Comparison of ENCODE assay signal across 9 cellular contexts in genomic region chr3:53842436-53843194, GRCh38. TPM values are rescaled to one million over a fixed set of nuclear protein-coding genes. Genes with fewer than 3 reads are reported as not detected.
DNase-seq lines count a peak whose midpoint lies in the region; ATAC-seq and TF ChIP-seq lines count a peak whose summit lies in the region.
"Had no signal": no experiment of that assay in that cellular context is flagged by ENCODE, and none has a peak within 500 bp of the region (broad histone marks: within the 10 kb centered on the region; RNA-seq: fewer than 3 reads in every experiment).

No MANE protein-coding gene starts in this region.

- no peak overlapping the region for H2AK5ac ChIP-seq in mesendoderm (ENCODE audit: low read length)

- H3K9me3 ChIP-seq in colonic mucosa = no peaks in the 10 kb centered on the region
- no peaks in the 10 kb centered on the region for H3K9me3 ChIP-seq in psoas muscle

- H3K27me3 ChIP-seq in colonic mucosa (no peaks in the 10 kb centered on the region), mesendoderm (ENCODE audit: insufficient read depth, low read length, poor library complexity) (peaks cover 3% of the 10 kb centered on the region), psoas muscle (ENCODE audit: insufficient read depth in 3 of 3, low read length in 2 of 3) (no peaks in the 10 kb centered on the region)

- H3K9ac ChIP-seq in colonic mucosa (ENCODE audit: low read depth in 2 of 2, low read length in 2 of 2) (peak overlapping the region in 1 of 2 donors; percentile 68), mesendoderm (ENCODE audit: low read length) (no peak overlapping the region)

- no peak for TF ChIP-seq POLR2A in erythroblast (IDR thresholded peaks at IDR 0.05; ENCODE audit: low read length)

- H4K5ac ChIP-seq in mesendoderm (ENCODE audit: low read length) = no peak overlapping the region

- H3K27ac ChIP-seq in C4-2B (peak overlapping the region; percentile 94), colonic mucosa (peak overlapping the region; percentile 92), mesendoderm (ENCODE audit: low read depth, low read length) (no peak overlapping the region), psoas muscle (no peak overlapping the region)

- WGBS in mesendoderm (ENCODE audit: extremely low coverage, insufficient coverage, low lambda C conversion rate) = no CpG with 5 or more reads among the region's 12 CpGs
- 38 to 53% (median 47%) methylated on average over 12 of the region's 12 CpGs for WGBS in psoas muscle, 3 donors

- H3K79me1 ChIP-seq in mesendoderm (ENCODE audit: low read length) = no peaks in the 10 kb centered on the region

- no peak overlapping the region for H3K4me2 ChIP-seq in mesendoderm (ENCODE audit: low read length)

- no peak overlapping the region for H4K8ac ChIP-seq in mesendoderm (ENCODE audit: low read depth, low read length)

- no peak for ATAC-seq in psoas muscle

- H3K18ac ChIP-seq in mesendoderm (ENCODE audit: low read length) = no peak overlapping the region

- no peak overlapping the region for H2BK120ac ChIP-seq in mesendoderm (ENCODE audit: low read depth, low read length)

- H3K4me3 ChIP-seq in colonic mucosa = no peak overlapping the region
- H3K4me3 ChIP-seq in mesendoderm (ENCODE audit: low read length) = no peak overlapping the region
- no peak overlapping the region for H3K4me3 ChIP-seq in psoas muscle

- H3K4me1 ChIP-seq in colonic mucosa = peaks cover 8% of the 10 kb centered on the region
- H3K4me1 ChIP-seq in mesendoderm (ENCODE audit: control insufficient read depth, low read depth, low read length) = peaks cover 10% of the 10 kb centered on the region
- H3K4me1 ChIP-seq in psoas muscle = peaks cover 4% of the 10 kb centered on the region

- H3K4ac ChIP-seq in mesendoderm (ENCODE audit: low read depth, low read length) = no peak overlapping the region

- H3K36me3 ChIP-seq in colonic mucosa (no peaks in the 10 kb centered on the region), mesendoderm (ENCODE audit: control insufficient read depth, insufficient read depth, low read length) (no peaks in the 10 kb centered on the region), psoas muscle (ENCODE audit: insufficient read depth in 1 of 2, low read depth in 1 of 2) (peaks cover 0 to 5% of the 10 kb centered on the region in 2 donors)

- H2BK15ac ChIP-seq in mesendoderm (replicated peaks; ENCODE audit: low read depth) = no peak overlapping the region

- H2BK5ac ChIP-seq in mesendoderm (ENCODE audit: low read length) = no peak overlapping the region

- no peak overlapping the region for H3K56ac ChIP-seq in mesendoderm (ENCODE audit: low read length)

- intact Hi-C loops in colonic mucosa (cut with DNase I) = no loop called here
- intact Hi-C loops in psoas muscle (cut with DNase I) = no loop called here

- TF ChIP-seq CTCF in C4-2B (conservative IDR thresholded peaks at IDR 0.05) = peak; percentile 31
- TF ChIP-seq CTCF in colonic mucosa (IDR thresholded peaks at IDR 0.05) = peak; percentile 24
- no peak for TF ChIP-seq CTCF in psoas muscle (IDR thresholded peaks at IDR 0.05)

- peak; percentile 75 for DNase-seq in NCI-H1048 (lab: John Stamatoyannopoulos, UW)
- DNase-seq in colonic mucosa = peak; percentile 90
- peak; percentile 60 for DNase-seq in mesendoderm
- no peak for DNase-seq in NCI-H446 treated with DMSO at 0.1 percent for 48 hours (lab: John Stamatoyannopoulos, UW)
- DNase-seq in erythroblast (lab: John Stamatoyannopoulos, UW) = no peak
- no peak for DNase-seq in psoas muscle
- DNase-seq in activated T-cell treated with anti-CD3 and anti-CD28 coated beads for 4 hours = no peak
- DNase-seq: activated B cell treated with CpG ODN at 0.5 μM for 24 hours had no signal

- no peaks in the 10 kb centered on the region for H3K79me2 ChIP-seq in mesendoderm (ENCODE audit: control insufficient read depth, insufficient read depth, low read length)

- no peak overlapping the region for H3K23ac ChIP-seq in mesendoderm (ENCODE audit: low read length)

RNA-seq across cellular contexts. Expression of gene CHDH, which starts 3.6 kb away (rescaled TPM):
- total RNA-seq in colonic mucosa (10 to 100 TPM; 41.5 to 48.6 TPM), psoas muscle (1 to 10 TPM; 1.8 to 6.1 (median 3.5) TPM)
- 2.1 TPM for polyA plus RNA-seq in mesendoderm (2013, experiment 1 of 2)
- polyA plus RNA-seq in mesendoderm (2013, experiment 2 of 2) = 2.1 TPM
- 1 to 10 TPM in 2 of 3 donors, under 1 TPM in 1; 0.29 to 2.0 (median 1.1) TPM for polyA plus RNA-seq in psoas muscle

RNA-seq across cellular contexts. Expression of gene IL17RB, which starts 3.8 kb away (rescaled TPM):
- 10 to 100 TPM; 18.6 to 25.7 TPM for total RNA-seq in colonic mucosa
- polyA plus RNA-seq in mesendoderm (2013, experiment 1 of 2) = 2.6 TPM
- 2.5 TPM for polyA plus RNA-seq in mesendoderm (2013, experiment 2 of 2)
- total RNA-seq in psoas muscle = 1 to 10 TPM in 1 of 4 donors, under 1 TPM in 3; 0.34 to 1.3 (median 0.71) TPM
- 1 to 10 TPM in 1 of 3 donors, under 1 TPM in 2; 0.08 to 1.3 (median 0.96) TPM for polyA plus RNA-seq in psoas muscle

RNA-seq across cellular contexts. Expression of gene ACTR8, which starts 39.3 kb away (rescaled TPM):
- total RNA-seq in colonic mucosa (10 to 100 TPM; 31.4 to 35.0 TPM), psoas muscle (10 to 100 TPM; 14.1 to 24.3 (median 19.6) TPM)
- 11.6 TPM for polyA plus RNA-seq in mesendoderm (2013, experiment 1 of 2)
- 11.4 TPM for polyA plus RNA-seq in mesendoderm (2013, experiment 2 of 2)
- polyA plus RNA-seq in psoas muscle = 10 to 100 TPM in 2 of 3 donors, 1 to 10 TPM in 1; 8.9 to 15.2 (median 12.3) TPM

RNA-seq across cellular contexts. Expression of gene SELENOK, which starts 49.0 kb away (rescaled TPM):
- total RNA-seq in colonic mucosa (10 to 100 TPM; 46.0 to 52.9 TPM), psoas muscle (10 to 100 TPM; 46.3 to 74.8 (median 54.7) TPM)
- polyA plus RNA-seq in mesendoderm (2013, experiment 1 of 2) = 52.9 TPM
- polyA plus RNA-seq in mesendoderm (2013, experiment 2 of 2) = 52.7 TPM
- 100 to 1,000 TPM in 2 of 3 donors, 10 to 100 TPM in 1; 88.6 to 207 (median 135) TPM for polyA plus RNA-seq in psoas muscle

Comparison
In these comparisons a context has a peak if more than half of its experiments do, and no peak if none do; other contexts are left out.
1. H3K27ac ChIP-seq: peak in C4-2B (single experiment) and colonic mucosa (single experiment); none in mesendoderm (single experiment) and psoas muscle (single experiment).
2. DNase-seq: peak in NCI-H1048 (single experiment), colonic mucosa (single experiment) and mesendoderm (single experiment); none in NCI-H446 treated with DMSO at 0.1 percent for 48 hours (single experiment), erythroblast (0 of 2), psoas muscle (0 of 2) and activated T-cell treated with anti-CD3 and anti-CD28 coated beads for 4 hours (single experiment).
3. RNA of gene CHDH, which starts 3.6 kb away (total RNA-seq): 41.5 to 48.6 TPM in colonic mucosa; 1.8 to 6.1 TPM in psoas muscle; every median in the first group is over 4 times any median in the second.
4. RNA of gene IL17RB, which starts 3.8 kb away (total RNA-seq): 18.6 to 25.7 TPM in colonic mucosa; 0.34 to 1.3 TPM in psoas muscle; every median in the first group is over 4 times any median in the second.